ENCODE assay signal across 1 cellular context in genomic region chr16:88727871-88728270, GRCh38.
TF ChIP-seq lines count a peak whose summit lies in the region.

No MANE protein-coding gene starts in this region.

TF ChIP-seq in A549, 52 proteins besides CTCF, POLR2A, EP300 and RAD21 (continued from another document):
- peak; percentile 53 for TF ChIP-seq MAFK (IDR thresholded peaks at IDR 0.05; ENCODE audit: partially characterized antibody)
